20 cellular contexts compared by ENCODE assay signal in the genomic region with DNA sequence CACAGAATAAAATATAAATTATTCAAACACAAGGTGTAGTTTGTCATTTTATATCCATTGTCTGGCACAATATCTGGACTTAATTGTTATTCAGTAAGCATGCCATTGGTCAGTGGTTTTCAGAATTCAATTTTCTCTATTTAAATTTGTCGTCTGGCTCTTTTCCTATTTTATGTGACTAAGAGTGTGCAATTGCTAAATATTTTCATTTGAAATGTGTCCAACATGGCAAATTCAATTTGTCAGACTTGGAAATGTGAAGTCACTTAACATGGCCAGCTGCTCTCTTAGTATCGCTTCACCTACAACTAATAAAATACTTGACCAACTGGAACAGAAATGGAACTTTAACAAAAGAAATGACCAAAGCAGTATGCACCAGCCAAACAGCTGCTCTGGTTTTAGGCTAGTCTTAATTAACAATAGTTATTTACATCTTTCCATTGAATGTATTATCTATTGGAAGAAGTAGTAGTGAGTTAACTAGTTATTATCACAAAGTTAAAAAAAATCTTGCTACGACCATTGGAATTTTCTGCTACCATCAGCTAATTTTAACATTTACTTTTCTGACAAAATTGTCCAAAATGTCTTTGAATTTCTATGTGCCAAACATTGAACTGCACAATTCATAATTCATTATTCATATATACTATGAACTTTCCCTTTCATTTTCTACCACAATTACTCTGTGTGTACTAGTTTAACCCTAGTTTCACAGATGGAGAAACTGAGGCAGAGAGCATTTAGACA.
"Had no signal": no experiment of that assay in that cellular context is flagged by ENCODE, and none has a peak within 500 bp of the region (broad histone marks: within the 10 kb centered on the region; RNA-seq: fewer than 3 reads in every experiment).

No MANE protein-coding gene starts in this region.

- H3K36me3 Mint-ChIP-seq: naive thymus-derived CD4-positive, alpha-beta T cell had no signal

- H3K27me3 Mint-ChIP-seq: naive thymus-derived CD4-positive, alpha-beta T cell had no signal

- H3K9me3 ChIP-seq: gastrocnemius medialis, prostate gland, stomach had no signal

- H3K27me3 ChIP-seq: dorsolateral prefrontal cortex, gastrocnemius medialis, heart right ventricle, stomach had no signal

- H3K4me1 ChIP-seq: gastrocnemius medialis, heart right ventricle, parathyroid adenoma, prostate gland, stomach had no signal

- H3K79me2 ChIP-seq: parathyroid adenoma had no signal

- H3K4me3 Mint-ChIP-seq: naive thymus-derived CD4-positive, alpha-beta T cell; nephron progenitor cell had no signal

- H3K27ac Mint-ChIP-seq: naive thymus-derived CD4-positive, alpha-beta T cell; nephron progenitor cell had no signal

- FAIRE-seq: islet of Langerhans had no signal

- DNase-seq: cortex of kidney; dorsolateral prefrontal cortex; effector CD8-positive, alpha-beta T cell; gastrocnemius medialis; heart right ventricle; hypothalamus; kidney glomerular epithelial cell; naive thymus-derived CD4-positive, alpha-beta T cell; nephron progenitor cell; retina; stimulated activated CD4-positive, alpha-beta T cell treated with anti-CD3 and anti-CD28 coated beads, Interleukin-2, amount 100 ng/mL, for 24 hours; stimulated activated CD4-positive, alpha-beta T cell treated with anti-CD3 and anti-CD28 coated beads, Interleukin-4, amount 100 ng/mL, for 4 hours; stimulated activated naive CD4-positive, alpha-beta T cell; stomach; trophoblast cell had no signal

- ATAC-seq: gastrocnemius medialis; heart right ventricle; naive thymus-derived CD4-positive, alpha-beta T cell; sciatic nerve had no signal

- H3K9me3 Mint-ChIP-seq: nephron progenitor cell had no signal

- H3K36me3 ChIP-seq: gastrocnemius medialis, heart right ventricle, prostate gland, stomach had no signal

- H2AFZ ChIP-seq: parathyroid adenoma had no signal

- H3K27ac ChIP-seq: dorsolateral prefrontal cortex, gastrocnemius medialis, heart right ventricle, parathyroid adenoma, prostate gland, skin epidermis, stomach had no signal

- H3K4me3 ChIP-seq: dorsolateral prefrontal cortex, gastrocnemius medialis, heart right ventricle, prostate gland, skin epidermis, stomach had no signal

- H3K4me1 Mint-ChIP-seq: naive thymus-derived CD4-positive, alpha-beta T cell; nephron progenitor cell had no signal

- H3K9ac ChIP-seq: parathyroid adenoma had no signal
